Comparison of ENCODE assay signal across 14 cellular contexts in genomic region chr9:86021166-86021565, GRCh38.
DNase-seq lines count a peak whose midpoint lies in the region; ATAC-seq and TF ChIP-seq lines count a peak whose summit lies in the region.
"Had no signal": no experiment of that assay in that cellular context is flagged by ENCODE, and none has a peak within 500 bp of the region (broad histone marks: within the 10 kb centered on the region; RNA-seq: fewer than 3 reads in every experiment).

No MANE protein-coding gene starts in this region.

- peaks cover 72% of the 10 kb centered on the region for H3K36me3 Mint-ChIP-seq in activated CD4-positive, alpha-beta T cell treated with anti-CD3 and anti-CD28 coated beads for 36 hours (ENCODE audit: low read depth)
- H3K36me3 Mint-ChIP-seq in CD4-positive, alpha-beta T cell (ENCODE audit: low read depth) = peaks cover 94% of the 10 kb centered on the region
- H3K36me3 Mint-ChIP-seq in effector memory CD8-positive, alpha-beta T cell (ENCODE audit: insufficient read depth) = peaks cover 59% of the 10 kb centered on the region
- H3K36me3 Mint-ChIP-seq in neural progenitor cell = peaks cover 44% of the 10 kb centered on the region
- peaks cover 77% of the 10 kb centered on the region for H3K36me3 Mint-ChIP-seq in endodermal cell (ENCODE audit: low read depth)

- no peaks in the 10 kb centered on the region for H3K9me3 ChIP-seq in CD4-positive, alpha-beta T cell (ENCODE audit: control insufficient read depth, low read length)
- H3K9me3 ChIP-seq in neural progenitor cell (ENCODE audit: low read depth) (no peaks in the 10 kb centered on the region), endodermal cell (ENCODE audit: control insufficient read depth, low read length) (no peaks in the 10 kb centered on the region)
- H3K9me3 ChIP-seq: BLaER1 treated with 17β-estradiol and CSF1 and Interleukin-3, amounts not matched to agents 10 nM and 100 nM had no signal

- no peak for ATAC-seq in activated CD4-positive, alpha-beta T cell treated with anti-CD3 and anti-CD28 coated beads for 36 hours
- ATAC-seq in CD4-positive, alpha-beta T cell (ENCODE audit: poor library complexity) = no peak
- no peak for ATAC-seq in effector memory CD8-positive, alpha-beta T cell (replicated peaks)
- ATAC-seq in HG03571 (IDR thresholded peaks at IDR 0.05; ENCODE audit: unreplicated experiment) = no peak

- DNase-seq in activated CD4-positive, alpha-beta T cell treated with anti-CD3 and anti-CD28 coated beads for 36 hours = no peak
- DNase-seq in activated CD4-positive, alpha-beta T cell treated with anti-CD3 and anti-CD28 coated beads for 48 hours = no peak
- no peak for DNase-seq in CD4-positive, alpha-beta T cell
- DNase-seq in effector memory CD8-positive, alpha-beta T cell = no peak
- DNase-seq in neural progenitor cell (ENCODE audit: low spot score) = no peak
- DNase-seq in endodermal cell = no peak
- no peak for DNase-seq in putamen (ENCODE audit: low spot score)
- DNase-seq: DMS53, NCI-H1930, NCI-H524, OCI-M1, RPMI8226 had no signal

- intact Hi-C loops in activated CD4-positive, alpha-beta T cell treated with anti-CD3 and anti-CD28 coated beads for 36 hours (cut with DNase I, micrococcal nuclease) = loop anchor here in 1 of 2 experiments (10.0 kb wide), 2 partner anchors 244 to 326 kb away; no protein-coding TSS in a partner anchor
- intact Hi-C loops in CD4-positive, alpha-beta T cell (cut with DNase I, micrococcal nuclease) = no loop called here

- CTCF ChIA-PET in activated CD4-positive, alpha-beta T cell treated with anti-CD3 and anti-CD28 coated beads for 36 hours (lab: Charles Lee) = interaction anchor here (0.6 to 0.8 kb wide), 2 partner anchors 8 to 21 kb away, joined by 3 to 7 read pairs; no protein-coding TSS in a partner anchor
- CTCF ChIA-PET in CD4-positive, alpha-beta T cell (lab: Charles Lee) = no interaction called here

- H3K27me3 Mint-ChIP-seq in activated CD4-positive, alpha-beta T cell treated with anti-CD3 and anti-CD28 coated beads for 36 hours = no peaks in the 10 kb centered on the region
- no peaks in the 10 kb centered on the region for H3K27me3 Mint-ChIP-seq in CD4-positive, alpha-beta T cell
- H3K27me3 Mint-ChIP-seq in effector memory CD8-positive, alpha-beta T cell = no peaks in the 10 kb centered on the region
- no peaks in the 10 kb centered on the region for H3K27me3 Mint-ChIP-seq in neural progenitor cell (ENCODE audit: insufficient read depth, low read depth)
- no peaks in the 10 kb centered on the region for H3K27me3 Mint-ChIP-seq in endodermal cell (ENCODE audit: insufficient read depth)

- peaks cover 19% of the 10 kb centered on the region for H3K36me3 ChIP-seq in neural progenitor cell
- peaks cover 96% of the 10 kb centered on the region for H3K36me3 ChIP-seq in endodermal cell (ENCODE audit: control insufficient read depth, insufficient read depth, low read length)

- no peak overlapping the region for H2AFZ ChIP-seq in neural progenitor cell (replicated peaks)

- no peaks in the 10 kb centered on the region for H3K79me2 ChIP-seq in neural progenitor cell (ENCODE audit: low read depth)

- no peak for TF ChIP-seq CTCF in CD4-positive, alpha-beta T cell (IDR thresholded peaks at IDR 0.05)
- TF ChIP-seq CTCF in neural progenitor cell (IDR thresholded peaks at IDR 0.05) (no peak), endodermal cell (conservative IDR thresholded peaks at IDR 0.05) (no peak)

- H3K9ac ChIP-seq in neural progenitor cell = no peak overlapping the region
- H3K9ac ChIP-seq in endodermal cell (ENCODE audit: extremely low read depth, low read length, poor library complexity, severe bottlenecking) = no peak overlapping the region
- H3K9ac ChIP-seq: BLaER1 treated with 17β-estradiol and CSF1 and Interleukin-3, amounts not matched to agents 10 nM and 100 nM had no signal

- H3K4me2 ChIP-seq in neural progenitor cell = no peak overlapping the region
- H3K4me2 ChIP-seq: BLaER1 treated with 17β-estradiol and CSF1 and Interleukin-3, amounts not matched to agents 10 nM and 100 nM had no signal

- no peaks in the 10 kb centered on the region for H3K27me3 ChIP-seq in CD4-positive, alpha-beta T cell (ENCODE audit: control insufficient read depth, insufficient read depth, low read length)
- H3K27me3 ChIP-seq in neural progenitor cell (no peaks in the 10 kb centered on the region), endodermal cell (ENCODE audit: control insufficient read depth, insufficient read depth, low read length, poor library complexity, severe bottlenecking) (no peaks in the 10 kb centered on the region)
- H3K27me3 ChIP-seq: BLaER1 treated with 17β-estradiol and CSF1 and Interleukin-3, amounts not matched to agents 10 nM and 100 nM had no signal

- no peak overlapping the region for H3K4me3 Mint-ChIP-seq in activated CD4-positive, alpha-beta T cell treated with anti-CD3 and anti-CD28 coated beads for 36 hours
- no peak overlapping the region for H3K4me3 Mint-ChIP-seq in CD4-positive, alpha-beta T cell
- H3K4me3 Mint-ChIP-seq in effector memory CD8-positive, alpha-beta T cell = no peak overlapping the region
- H3K4me3 Mint-ChIP-seq in neural progenitor cell (no peak overlapping the region), endodermal cell (no peak overlapping the region)

- H3K4me3 ChIP-seq in neural progenitor cell (no peak overlapping the region), endodermal cell (ENCODE audit: low read length) (no peak overlapping the region)
- H3K4me3 ChIP-seq: BLaER1 treated with 17β-estradiol and CSF1 and Interleukin-3, amounts not matched to agents 10 nM and 100 nM had no signal

- peaks cover 11% of the 10 kb centered on the region for H3F3A ChIP-seq in neural progenitor cell (ENCODE audit: low read depth)

- peak overlapping the region; percentile 66 for H3K27ac Mint-ChIP-seq in activated CD4-positive, alpha-beta T cell treated with anti-CD3 and anti-CD28 coated beads for 36 hours
- H3K27ac Mint-ChIP-seq in CD4-positive, alpha-beta T cell = peak overlapping the region; percentile 77
- H3K27ac Mint-ChIP-seq in effector memory CD8-positive, alpha-beta T cell = peak overlapping the region; percentile 24 to 42
- peak overlapping the region; percentile 6 for H3K27ac Mint-ChIP-seq in neural progenitor cell
- no peak overlapping the region for H3K27ac Mint-ChIP-seq in endodermal cell

- WGBS in endodermal cell (ENCODE audit: insufficient coverage in 1 of 2, insufficient read length in 1 of 2), 2 experiments = 95 to 98% methylated on average over 6 of the region's 6 CpGs

- no peak overlapping the region for H3K27ac ChIP-seq in CD4-positive, alpha-beta T cell (ENCODE audit: low read depth, low read length)
- H3K27ac ChIP-seq in neural progenitor cell = no peak overlapping the region
- no peak overlapping the region for H3K27ac ChIP-seq in endodermal cell (ENCODE audit: low read depth, low read length)
- H3K27ac ChIP-seq: BLaER1 treated with 17β-estradiol and CSF1 and Interleukin-3, amounts not matched to agents 10 nM and 100 nM had no signal

- H3K4me1 ChIP-seq in neural progenitor cell = peaks cover 3% of the 10 kb centered on the region
- H3K4me1 ChIP-seq in endodermal cell (ENCODE audit: control insufficient read depth, insufficient read depth, low read length) = no peaks in the 10 kb centered on the region

- no peaks in the 10 kb centered on the region for H3K9me3 Mint-ChIP-seq in activated CD4-positive, alpha-beta T cell treated with anti-CD3 and anti-CD28 coated beads for 36 hours (ENCODE audit: low read depth)
- H3K9me3 Mint-ChIP-seq in CD4-positive, alpha-beta T cell = no peaks in the 10 kb centered on the region
- no peaks in the 10 kb centered on the region for H3K9me3 Mint-ChIP-seq in effector memory CD8-positive, alpha-beta T cell
- H3K9me3 Mint-ChIP-seq in neural progenitor cell = no peaks in the 10 kb centered on the region
- H3K9me3 Mint-ChIP-seq in endodermal cell = no peaks in the 10 kb centered on the region

- POLR2A ChIA-PET in activated CD4-positive, alpha-beta T cell treated with anti-CD3 and anti-CD28 coated beads for 36 hours (lab: Charles Lee) = no interaction called here
- POLR2A ChIA-PET in CD4-positive, alpha-beta T cell (lab: Charles Lee) = no interaction called here

- H4K20me1 ChIP-seq in neural progenitor cell (ENCODE audit: low read depth) = no peaks in the 10 kb centered on the region

- H3K4me1 Mint-ChIP-seq in activated CD4-positive, alpha-beta T cell treated with anti-CD3 and anti-CD28 coated beads for 36 hours = peaks cover 13% of the 10 kb centered on the region
- H3K4me1 Mint-ChIP-seq in CD4-positive, alpha-beta T cell (ENCODE audit: low read depth) = peaks cover 29% of the 10 kb centered on the region
- peaks cover 2 to 4% of the 10 kb centered on the region in 2 donors for H3K4me1 Mint-ChIP-seq in effector memory CD8-positive, alpha-beta T cell (ENCODE audit: low read depth in 2 of 2)
- H3K4me1 Mint-ChIP-seq in neural progenitor cell (peaks cover 8% of the 10 kb centered on the region), endodermal cell (no peaks in the 10 kb centered on the region)
